In the genomic region with DNA sequence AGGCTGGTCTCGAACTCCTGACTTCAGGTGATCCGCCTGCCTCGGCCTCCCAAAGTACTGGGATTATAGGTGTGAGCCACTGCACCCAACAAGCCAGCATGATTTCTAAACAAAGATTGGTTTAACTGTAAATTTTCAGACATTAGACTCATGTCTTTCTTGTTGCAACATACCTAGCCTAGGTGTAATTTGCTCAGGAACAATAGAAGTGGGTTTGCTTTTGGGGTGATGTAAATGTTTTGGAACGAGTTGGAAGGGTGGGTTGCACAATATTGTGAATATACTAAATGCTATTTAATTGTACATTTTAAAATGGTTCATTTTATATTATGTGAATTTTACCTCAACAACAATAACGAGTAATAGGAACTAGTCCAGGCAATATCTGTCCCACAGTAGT, we compare ENCODE assay signal across 21 cellular contexts. TPM values are rescaled to one million over a fixed set of nuclear protein-coding genes. Genes with fewer than 3 reads are reported as not detected.
DNase-seq lines count a peak whose midpoint lies in the region; ATAC-seq, FAIRE-seq and TF ChIP-seq lines count a peak whose summit lies in the region.
"Had no signal": no experiment of that assay in that cellular context is flagged by ENCODE, and none has a peak within 500 bp of the region (broad histone marks: within the 10 kb centered on the region; RNA-seq: fewer than 3 reads in every experiment).

No MANE protein-coding gene starts in this region.

- POLR2A ChIA-PET in K562 (lab: Yijun Ruan, JAX), result interaction anchor here (1.5 to 1.9 kb wide), 2 partner anchors 9 to 10 kb away, joined by 3 to 5 read pairs; no protein-coding TSS in a partner anchor

- no peaks in the 10 kb centered on the region for H3K9me3 Mint-ChIP-seq in activated T-cell treated with anti-CD3 and anti-CD28 coated beads, Interleukin-2, amount 50 U/mL, for 72 hours
- H3K9me3 Mint-ChIP-seq: H9 had no signal

- H3K36me3 ChIP-seq in K562 (ENCODE audit: control insufficient read depth, insufficient read depth, low read length), result no peaks in the 10 kb centered on the region
- H3K36me3 ChIP-seq in keratinocyte (ENCODE audit: control insufficient read depth in 2 of 2, extremely low read depth in 1 of 2, insufficient read depth in 2 of 2, low read length in 2 of 2), result no peaks in the 10 kb centered on the region

- TF ChIP-seq EP300 in Ishikawa (IDR thresholded peaks at IDR 0.05; ENCODE audit: borderline replicate concordance) (no peak), K562 (IDR thresholded peaks at IDR 0.05; ENCODE audit: low read length) (no peak)

- ATAC-seq in activated T-cell treated with anti-CD3 and anti-CD28 coated beads, Interleukin-2, amount 50 U/mL, for 72 hours (replicated peaks in 1 of 2), result no peak
- ATAC-seq in K562, result no peak
- ATAC-seq: PC-3 had no signal

- H3K36me3 Mint-ChIP-seq in activated T-cell treated with anti-CD3 and anti-CD28 coated beads, Interleukin-2, amount 50 U/mL, for 72 hours (ENCODE audit: insufficient read depth in 2 of 2), result peaks cover 15 to 19% of the 10 kb centered on the region in 2 donors

- DNase-seq in activated T-cell treated with anti-CD3 and anti-CD28 coated beads, Interleukin-2, amount 50 U/mL, for 72 hours, result no peak
- DNase-seq in activated T-cell treated with anti-CD3 and anti-CD28 coated beads for 4 hours (no peak), K562 (ENCODE audit: extremely low read depth in 1 of 4, low spot score in 3 of 4) (no peak), keratinocyte (ENCODE audit: low read depth, low spot score) (peak; percentile 25), kidney glomerular epithelial cell (lab: John Stamatoyannopoulos, UW) (no peak)
- DNase-seq in stimulated activated CD4-positive, alpha-beta T cell treated with anti-CD3 and anti-CD28 coated beads, Interleukin-4, amount 100 ng/mL, for 1 hour, result no peak
- DNase-seq: C1 segment of cervical spinal cord, COR-L47, GF-D8, H9, KG1, NCI-H146, NCI-H2081, NCI-H748 treated with DMSO at 0.1 percent for 48 hours, PC-3 had no signal

- H3K9me3 ChIP-seq in K562 (replicated peaks; ENCODE audit: control insufficient read depth, insufficient read depth, low read depth, low read length), result no peaks in the 10 kb centered on the region
- H3K9me3 ChIP-seq in keratinocyte (ENCODE audit: control insufficient read depth, low read depth, low read length), result no peaks in the 10 kb centered on the region

- FAIRE-seq in K562 (lab: Jason Lieb, UNC), result no peak
- no peak for FAIRE-seq in keratinocyte (lab: Jason Lieb, UNC)
- FAIRE-seq: GM12891, GM18507 had no signal

- 31% methylated on average over 5 of the region's 5 CpGs for WGBS in K562 (ENCODE audit: insufficient coverage, low coverage, missing lambda C conversion rate)

- H3K27me3 ChIP-seq in K562 (ENCODE audit: control insufficient read depth in 2 of 2, insufficient read depth in 2 of 2, low read length in 2 of 2) (no peaks in the 10 kb centered on the region), keratinocyte (ENCODE audit: control insufficient read depth, extremely low read depth, insufficient read depth, low read length) (no peaks in the 10 kb centered on the region)

- H3K79me2 ChIP-seq in K562 (ENCODE audit: control insufficient read depth, insufficient read depth, low read length) (no peaks in the 10 kb centered on the region), keratinocyte (ENCODE audit: control insufficient read depth, insufficient read depth, low read length) (no peaks in the 10 kb centered on the region)

- intact Hi-C loops in K562 (cut with micrococcal nuclease), result no loop called here

- H3K27ac Mint-ChIP-seq in activated T-cell treated with anti-CD3 and anti-CD28 coated beads, Interleukin-2, amount 50 U/mL, for 72 hours, result peak overlapping the region; percentile 86
- H3K27ac Mint-ChIP-seq: H9 had no signal

- CTCF ChIA-PET in K562 (lab: Yijun Ruan, JAX; ENCODE audit: low intra/inter-chr PET ratio), result no interaction called here

- H3K4me3 ChIP-seq in K562 (no peak overlapping the region), keratinocyte (ENCODE audit: control insufficient read depth in 2 of 3, extremely low read depth in 1 of 3, insufficient read depth in 2 of 3, low read depth in 1 of 3, low read length in 3 of 3) (no peak overlapping the region)

- peaks cover 5% of the 10 kb centered on the region for H3K27me3 Mint-ChIP-seq in activated T-cell treated with anti-CD3 and anti-CD28 coated beads, Interleukin-2, amount 50 U/mL, for 72 hours (ENCODE audit: low read depth)

- no TSS peak for BruUV-seq in K562 (replicated peaks; lab: Mats Ljungman, UMichigan)

- TF ChIP-seq RAD21 in Ishikawa (IDR thresholded peaks at IDR 0.05; ENCODE audit: low read depth) (no peak), K562 (CRISPR knock-in tag; conservative IDR thresholded peaks at IDR 0.05 in 1 of 2, IDR thresholded peaks at IDR 0.05 in 1 of 2) (no peak)

- H3K9me1 ChIP-seq in K562 (ENCODE audit: control insufficient read depth, insufficient read depth, low read length) (no peaks in the 10 kb centered on the region), keratinocyte (ENCODE audit: control insufficient read depth, extremely low read depth, insufficient read depth, low read length) (no peaks in the 10 kb centered on the region)

- H3K4me2 ChIP-seq in K562 (ENCODE audit: insufficient read depth, low read length), result no peak overlapping the region
- peak overlapping the region; percentile 19 for H3K4me2 ChIP-seq in keratinocyte (ENCODE audit: control insufficient read depth, extremely low read depth, insufficient read depth, low read depth, low read length)

- H2AFZ ChIP-seq in K562 (ENCODE audit: low read depth, low read length), result no peak overlapping the region
- no peak overlapping the region for H2AFZ ChIP-seq in keratinocyte (ENCODE audit: control insufficient read depth, low read length)

- H3K4me3 Mint-ChIP-seq in activated T-cell treated with anti-CD3 and anti-CD28 coated beads, Interleukin-2, amount 50 U/mL, for 72 hours, result peak overlapping the region; percentile 73 to 74
- H3K4me3 Mint-ChIP-seq: H9 had no signal

- H4K20me1 ChIP-seq in K562 (replicated peaks; ENCODE audit: control insufficient read depth, insufficient read depth, low read length), result no peaks in the 10 kb centered on the region
- H4K20me1 ChIP-seq in keratinocyte (ENCODE audit: control insufficient read depth, extremely low read depth, insufficient read depth, low read length), result no peaks in the 10 kb centered on the region

- TF ChIP-seq CTCF in K562 (IDR thresholded peaks at IDR 0.05 in 2 of 3, conservative IDR thresholded peaks at IDR 0.05 in 1 of 3; ENCODE audit: insufficient read depth in 2 of 3, low read depth in 1 of 3, low read length in 3 of 3) (no peak), keratinocyte (optimal IDR thresholded peaks at IDR 0.05 in 1 of 3, IDR thresholded peaks at IDR 0.05 in 1 of 3, conservative IDR thresholded peaks at IDR 0.05 in 1 of 3; ENCODE audit: extremely low read depth in 1 of 3, insufficient read depth in 2 of 3, low read length in 3 of 3) (no peak)

- in situ Hi-C loops in K562 (cut with MboI), result loop anchor here (10.0 kb wide), 1 partner anchor 416 kb away; no protein-coding TSS in a partner anchor

- H3K9ac ChIP-seq in K562 (ENCODE audit: insufficient read depth in 1 of 2, low read depth in 2 of 2, low read length in 2 of 2), result no peak overlapping the region
- no peak overlapping the region for H3K9ac ChIP-seq in keratinocyte (ENCODE audit: control insufficient read depth, extremely low read depth, insufficient read depth, low read length)

- H3K4me1 Mint-ChIP-seq in activated T-cell treated with anti-CD3 and anti-CD28 coated beads, Interleukin-2, amount 50 U/mL, for 72 hours (ENCODE audit: low read depth), result peaks cover 78% of the 10 kb centered on the region

- H3K4me1 ChIP-seq in K562 (replicated peaks in 1 of 2; ENCODE audit: control insufficient read depth in 2 of 2, insufficient read depth in 2 of 2, low read length in 2 of 2) (no peaks in the 10 kb centered on the region; a peak in 2 of 5 replicates), keratinocyte (ENCODE audit: control insufficient read depth, extremely low read depth, insufficient read depth, low read length) (peaks cover 15% of the 10 kb centered on the region)

- dilution Hi-C loops in keratinocyte (cut with MboI; ENCODE audit: extremely low pct_ligation_motif_present, low sequenced_read_pairs), result no loop called here

- H3K27ac ChIP-seq in K562 (ENCODE audit: extremely low read depth, low read depth, low read length), result no peak overlapping the region
- H3K27ac ChIP-seq in keratinocyte (ENCODE audit: control insufficient read depth, insufficient read depth, low read length), result no peak overlapping the region

- TF ChIP-seq POLR2A in K562 (conservative IDR thresholded peaks at IDR 0.05), result no peak

TF ChIP-seq in K562, 482 proteins besides CTCF, POLR2A, EP300 and RAD21 (continues in another document):
- TF ChIP-seq CEBPB (tag; IDR thresholded peaks at IDR 0.05), result peak; percentile 80

RNA-seq across cellular contexts. Expression of a gene that starts 7.1 kb away (rescaled TPM):
- total RNA-seq in activated T-cell treated with anti-CD3 and anti-CD28 coated beads, Interleukin-2, amount 50 U/mL, for 72 hours, result 100 to 1,000 TPM in 1 of 2 donors, 10 to 100 TPM in 1; 56.3 to 112 TPM
- 0.65 and 1.2 TPM in 2 replicates for total RNA-seq in K562 (2011; cell fraction: chromatin; rRNA removed; ENCODE audit: low replicate concordance)
- total RNA-seq in K562 (2011; cell fraction: nucleolus; rRNA removed), result 0.83 and 0.92 TPM in 2 replicates
- total RNA-seq in K562 (2011; cell fraction: nucleoplasm; rRNA removed), result 0.88 and 1.1 TPM in 2 replicates
- total RNA-seq in K562 (2014; rRNA removed), result 0.20 and 0.45 TPM in 2 replicates
- total RNA-seq in K562 (2014; rRNA removed; fragmentation: Illumina TruSeq; extraction: Trizol), result 0.22 and 0.45 TPM in 2 replicates
- 0.04 TPM in 1 of 2 replicates, not detected in the other for total RNA-seq in K562 (2015; rRNA removed; fragmentation: Illumina TruSeq; extraction: Trizol)
- 0.47 and 0.49 TPM in 2 replicates for total RNA-seq in K562 (2021)
- 0.27 and 0.47 TPM in 2 replicates for polyA plus RNA-seq in K562 (2011; rRNA removed)
- 0.25 and 0.36 TPM in 2 replicates for polyA plus RNA-seq in K562 (2011; cell fraction: cytosol; rRNA removed)
- 0.17 and 0.21 TPM in 2 replicates for polyA plus RNA-seq in K562 (2011; cell fraction: nucleus; rRNA removed)
- 0.07 TPM in 2 replicates for polyA plus RNA-seq in K562 (2012)
- polyA plus RNA-seq in K562 (2014; fragmentation: Illumina TruSeq; extraction: Trizol), result 0.28 and 0.33 TPM in 2 replicates
- polyA plus RNA-seq in K562 (2014; fragmentation: Nextera tagmentation; extraction: Ambion mirVana), result under 1 TPM in 1 of 2 experiments, not detected in 1; 0.04 TPM
- polyA plus RNA-seq in K562 (2014; rRNA removed), result 0.19 and 0.20 TPM in 2 replicates
- polyA minus RNA-seq in K562 (2011; rRNA and poly(A)+ RNA removed), result 0.39 and 0.77 TPM in 2 replicates
- 0.38 and 0.64 TPM in 2 replicates for polyA minus RNA-seq in K562 (2011; cell fraction: cytosol; rRNA and poly(A)+ RNA removed)
- 0.22 and 0.27 TPM in 2 replicates for polyA minus RNA-seq in K562 (2011; cell fraction: nucleus; rRNA and poly(A)+ RNA removed)
- 0.01 TPM in 1 of 3 replicates, not detected in the others for polyA plus RNA-seq in keratinocyte
- polyA plus RNA-seq in keratinocyte (2011; ENCODE audit: low read depth), result not detected
- polyA plus RNA-seq in keratinocyte (2011; cell fraction: cytosol; rRNA removed), result not detected in 2 replicates
- not detected in 2 replicates for polyA plus RNA-seq in keratinocyte (2011; cell fraction: nucleus; rRNA removed)
- polyA plus RNA-seq in keratinocyte (2012; ENCODE audit: low replicate concordance), result not detected in 2 replicates
- not detected in 3 replicates for polyA minus RNA-seq in keratinocyte
- polyA minus RNA-seq in keratinocyte (2011; cell fraction: cytosol; rRNA and poly(A)+ RNA removed), result not detected
- polyA minus RNA-seq in keratinocyte (2011; cell fraction: nucleus; rRNA and poly(A)+ RNA removed), result not detected in 2 replicates
- total RNA-seq: A673, Daoy, NCI-H460 had no signal

Comparison
In these comparisons a context has a peak if more than half of its experiments do, and no peak if none do; other contexts are left out.
1. RNA of a gene that starts 7.1 kb away (total RNA-seq): 56.3 to 112 TPM in activated T-cell treated with anti-CD3 and anti-CD28 coated beads, Interleukin-2, amount 50 U/mL, for 72 hours; 0.04 to 1.2 TPM in K562; every median in the first group is over 10 times any median in the second.